1 cellular context compared by ENCODE assay signal in genomic region chr9:110220809-110221208, GRCh38.
TF ChIP-seq lines count a peak whose summit lies in the region.

No MANE protein-coding gene starts in this region.

TF ChIP-seq in HepG2, 621 proteins besides CTCF, POLR2A, EP300 and RAD21 (continued from another document and continues in another):
- TF ChIP-seq AKNA (CRISPR knock-in tag; IDR thresholded peaks at IDR 0.05; ENCODE audit: borderline replicate concordance) (no peak), ZNF614 (CRISPR knock-in tag; IDR thresholded peaks at IDR 0.05; ENCODE audit: borderline replicate concordance) (peak; percentile 88), ZNF646 (CRISPR knock-in tag; IDR thresholded peaks at IDR 0.05) (peak; percentile 21; the same call in 1 of the 2 replicates), ZSCAN30 (CRISPR knock-in tag; IDR thresholded peaks at IDR 0.05) (no peak), ZNF451 (CRISPR knock-in tag; IDR thresholded peaks at IDR 0.05) (no peak), ZKSCAN8 (CRISPR knock-in tag; IDR thresholded peaks at IDR 0.05; ENCODE audit: borderline replicate concordance) (peak; percentile 82; the same call in 1 of the 2 replicates), ZNF788 (CRISPR knock-in tag; IDR thresholded peaks at IDR 0.05; ENCODE audit: borderline replicate concordance) (peak; percentile 91; the same call in 1 of the 2 replicates), ZSCAN5A (CRISPR knock-in tag; IDR thresholded peaks at IDR 0.05; ENCODE audit: borderline replicate concordance) (peak; percentile 91; the same call in 1 of the 2 replicates), MIXL1 (CRISPR knock-in tag; IDR thresholded peaks at IDR 0.05) (peak; percentile 76; the same call in 1 of the 2 replicates), CAMTA2 (CRISPR knock-in tag; IDR thresholded peaks at IDR 0.05; ENCODE audit: borderline replicate concordance) (no peak), NR1H2 (CRISPR knock-in tag; IDR thresholded peaks at IDR 0.05; ENCODE audit: borderline replicate concordance, low read depth) (no peak), ZNF740 (CRISPR knock-in tag; IDR thresholded peaks at IDR 0.05) (no peak), STAG1 (CRISPR knock-in tag; IDR thresholded peaks at IDR 0.05) (peak; percentile 14; the same call in 1 of the 2 replicates), RBFOX2 (IDR thresholded peaks at IDR 0.05; ENCODE audit: low read depth, low read length) (no peak), GATA4 (IDR thresholded peaks at IDR 0.05; ENCODE audit: borderline replicate concordance, low read depth) (no peak), TIGD3 (CRISPR knock-in tag; IDR thresholded peaks at IDR 0.05; ENCODE audit: borderline replicate concordance) (no peak), RFXANK (CRISPR knock-in tag; IDR thresholded peaks at IDR 0.05) (no peak), ZNF292 (CRISPR knock-in tag; IDR thresholded peaks at IDR 0.05; ENCODE audit: borderline replicate concordance, low read depth) (peak; percentile 75), NFE2L1 (CRISPR knock-in tag; IDR thresholded peaks at IDR 0.05; ENCODE audit: borderline replicate concordance) (no peak), MTA3 (CRISPR knock-in tag; IDR thresholded peaks at IDR 0.05) (no peak), ZSCAN12 (CRISPR knock-in tag; IDR thresholded peaks at IDR 0.05) (no peak), ZBTB37 (CRISPR knock-in tag; IDR thresholded peaks at IDR 0.05) (no peak), TP53 (CRISPR knock-in tag; conservative IDR thresholded peaks at IDR 0.05) (no peak), ARID2 (CRISPR knock-in tag; IDR thresholded peaks at IDR 0.05; ENCODE audit: borderline replicate concordance) (0 out of 2 replicates have a peak, but pooled peaks have one; percentile 72), ZNF30 (CRISPR knock-in tag; IDR thresholded peaks at IDR 0.05) (no peak), DPF2 (CRISPR knock-in tag; IDR thresholded peaks at IDR 0.05; ENCODE audit: borderline replicate concordance, low read depth) (peak; percentile 71; the same call in 1 of the 2 replicates), ZNF441 (CRISPR knock-in tag; IDR thresholded peaks at IDR 0.05; ENCODE audit: borderline replicate concordance) (peak; percentile 84; the same call in 1 of the 2 replicates), SIN3B (IDR thresholded peaks at IDR 0.05; ENCODE audit: low read length) (no peak), SKI (IDR thresholded peaks at IDR 0.05; ENCODE audit: partially characterized antibody) (peak; percentile 34), CENPBD1 (CRISPR knock-in tag; IDR thresholded peaks at IDR 0.05; ENCODE audit: borderline replicate concordance, low read depth) (no peak), YY1 (IDR thresholded peaks at IDR 0.05; ENCODE audit: insufficient read depth, insufficient replicate concordance, low read depth, low read length) (no peak), ZGPAT (CRISPR knock-in tag; IDR thresholded peaks at IDR 0.05) (peak; percentile 69), ZNF891 (CRISPR knock-in tag; IDR thresholded peaks at IDR 0.05) (no peak), AGO2 (optimal IDR thresholded peaks at IDR 0.05; ENCODE audit: low read depth, low read length) (no peak), ATF2 (CRISPR knock-in tag; IDR thresholded peaks at IDR 0.05) (peak; percentile 85)
